In the genomic region with DNA sequence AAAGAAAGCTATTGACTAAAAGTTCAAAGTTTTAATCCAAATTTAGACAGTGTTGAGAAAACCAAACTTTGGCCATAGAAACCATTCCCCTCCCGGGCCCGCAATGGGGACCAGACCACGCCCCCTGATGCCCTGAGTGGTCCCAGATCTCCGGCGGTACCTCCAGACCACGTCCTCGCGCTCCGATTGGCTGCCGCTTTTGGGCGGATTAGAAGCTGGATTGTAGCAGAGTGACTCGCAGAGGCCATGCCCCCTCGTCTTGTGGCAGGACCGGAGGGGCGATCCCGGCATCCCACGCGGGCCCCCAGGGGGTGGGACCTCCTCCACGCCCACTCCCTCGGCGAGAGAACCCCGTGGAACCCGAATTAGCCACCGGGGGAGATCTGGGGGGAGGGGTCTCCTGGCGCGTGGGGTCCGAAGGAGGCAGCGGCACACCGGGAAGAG, we compare ENCODE assay signal across 1 cellular context.
TF ChIP-seq lines count a peak whose summit lies in the region.

No MANE protein-coding gene starts in this region.

TF ChIP-seq in neural cell, 6 proteins besides CTCF, POLR2A, EP300 and RAD21:
- TF ChIP-seq EZH2 (IDR thresholded peaks at IDR 0.05; ENCODE audit: borderline replicate concordance, insufficient read depth, low read length, poor library complexity, severe bottlenecking) (no peak), POLR2AphosphoS5 (IDR thresholded peaks at IDR 0.05) (no peak), SMC3 (conservative IDR thresholded peaks at IDR 0.05; ENCODE audit: poor library complexity) (no peak), REST (IDR thresholded peaks at IDR 0.05; ENCODE audit: borderline replicate concordance) (no peak), MXI1 (conservative IDR thresholded peaks at IDR 0.05; ENCODE audit: poor library complexity, severe bottlenecking) (no peak), TAF1 (IDR thresholded peaks at IDR 0.05; ENCODE audit: low read depth) (no peak)
